ENCODE assay signal across 1 cellular context in the genomic region with DNA sequence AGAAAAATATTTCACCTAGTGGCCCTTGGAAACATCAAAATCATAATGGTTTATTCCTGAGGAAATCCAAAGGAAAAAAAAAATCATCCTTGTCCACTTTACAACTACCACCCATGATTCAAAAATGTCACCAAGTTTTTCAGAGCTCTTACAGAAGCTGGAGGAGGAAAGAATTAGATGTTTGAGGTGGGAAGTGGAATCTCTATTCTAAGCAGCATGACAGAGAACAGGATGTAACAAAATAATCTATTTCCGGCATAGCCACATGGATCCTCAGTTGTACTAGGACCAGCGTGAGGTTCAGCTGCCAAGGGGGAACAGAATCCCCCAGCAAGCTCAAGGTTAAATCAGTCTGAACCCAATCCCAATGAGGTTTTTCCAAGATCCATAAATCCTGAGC.
TF ChIP-seq lines count a peak whose summit lies in the region.

No MANE protein-coding gene starts in this region.

TF ChIP-seq in HepG2, 621 proteins besides CTCF, POLR2A, EP300 and RAD21:
- TF ChIP-seq PITX1 (CRISPR knock-in tag; IDR thresholded peaks at IDR 0.05) = no peak
- TF ChIP-seq ZNF10 (CRISPR knock-in tag; IDR thresholded peaks at IDR 0.05; ENCODE audit: borderline replicate concordance, low read depth) = no peak
- TF ChIP-seq, protein P1, sequence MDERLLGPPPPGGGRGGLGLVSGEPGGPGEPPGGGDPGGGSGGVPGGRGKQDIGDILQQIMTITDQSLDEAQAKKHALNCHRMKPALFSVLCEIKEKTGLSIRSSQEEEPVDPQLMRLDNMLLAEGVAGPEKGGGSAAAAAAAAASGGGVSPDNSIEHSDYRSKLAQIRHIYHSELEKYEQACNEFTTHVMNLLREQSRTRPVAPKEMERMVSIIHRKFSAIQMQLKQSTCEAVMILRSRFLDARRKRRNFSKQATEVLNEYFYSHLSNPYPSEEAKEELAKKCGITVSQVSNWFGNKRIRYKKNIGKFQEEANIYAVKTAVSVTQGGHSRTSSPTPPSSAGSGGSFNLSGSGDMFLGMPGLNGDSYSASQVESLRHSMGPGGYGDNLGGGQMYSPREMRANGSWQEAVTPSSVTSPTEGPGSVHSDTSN (CRISPR knock-in tag; IDR thresholded peaks at IDR 0.05) = no peak
- TF ChIP-seq ZNF792 (CRISPR knock-in tag; IDR thresholded peaks at IDR 0.05) = no peak
- no peak for TF ChIP-seq ZNF564 (CRISPR knock-in tag; IDR thresholded peaks at IDR 0.05)
